Comparison of ENCODE assay signal across 9 cellular contexts in the genomic region with DNA sequence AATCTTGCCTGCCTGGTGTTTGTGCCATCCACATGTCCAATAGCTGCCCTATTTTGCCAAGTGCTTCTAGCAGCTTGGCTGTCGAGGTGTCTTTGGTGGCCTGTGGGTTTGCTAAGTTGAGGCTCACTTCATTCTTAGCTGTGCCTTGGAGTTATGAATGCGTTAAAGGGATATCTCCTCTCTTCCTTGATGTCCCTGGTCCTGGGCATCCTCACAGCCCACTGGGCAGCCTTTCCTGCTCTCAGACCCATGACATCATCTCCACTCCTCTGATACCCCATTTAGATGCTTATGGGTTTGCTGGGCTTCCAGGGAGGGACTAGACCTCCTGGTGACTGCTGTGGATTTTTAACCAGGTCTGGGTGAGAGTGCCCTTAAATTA. TPM values are rescaled to one million over a fixed set of nuclear protein-coding genes. Genes with fewer than 3 reads are reported as not detected.
DNase-seq lines count a peak whose midpoint lies in the region; ATAC-seq and TF ChIP-seq lines count a peak whose summit lies in the region.
"Had no signal": no experiment of that assay in that cellular context is flagged by ENCODE, and none has a peak within 500 bp of the region (broad histone marks: within the 10 kb centered on the region; RNA-seq: fewer than 3 reads in every experiment).

No MANE protein-coding gene starts in this region.

- peaks cover 17% of the 10 kb centered on the region for H3K27me3 Mint-ChIP-seq in progenitor cell of endocrine pancreas

- H3K9me2 ChIP-seq in PC-9 (ENCODE audit: insufficient read depth): no peaks in the 10 kb centered on the region

- no TSS peak for BruUV-seq in PC-9 (replicated peaks; lab: Mats Ljungman, UMichigan)

- peaks cover 59% of the 10 kb centered on the region for H3K79me2 ChIP-seq in PC-9 (ENCODE audit: low read depth)

- peak overlapping the region; percentile 93 for H3K4me3 Mint-ChIP-seq in progenitor cell of endocrine pancreas (ENCODE audit: low read depth)

- TF ChIP-seq CTCF in PC-9 (conservative IDR thresholded peaks at IDR 0.05) (no peak), progenitor cell of endocrine pancreas (IDR thresholded peaks at IDR 0.05; ENCODE audit: unreplicated experiment) (no peak)

- H3K9ac ChIP-seq in endocrine pancreas (ENCODE audit: control insufficient read depth, insufficient read depth, low read length): peak overlapping the region; percentile 32

- POLR2A ChIA-PET in PC-9 (lab: Charles Lee; ENCODE audit: unreplicated experiment): no interaction called here

- H3K9me3 Mint-ChIP-seq in progenitor cell of endocrine pancreas (ENCODE audit: low read depth): no peaks in the 10 kb centered on the region

- peak overlapping the region; percentile 93 for H3K27ac Mint-ChIP-seq in progenitor cell of endocrine pancreas

- ATAC-seq in GM18909 (IDR thresholded peaks at IDR 0.05; ENCODE audit: poor library complexity, unreplicated experiment) (no peak), GM18868 (IDR thresholded peaks at IDR 0.05; ENCODE audit: unreplicated experiment) (no peak)

- peak overlapping the region; percentile 85; the same call in 1 of the 2 replicates for H2AFZ ChIP-seq in PC-9

- no peaks in the 10 kb centered on the region for H3F3A ChIP-seq in PC-9 (ENCODE audit: insufficient read depth, low read depth)

- H3K4me1 ChIP-seq in PC-9 (replicated peaks; ENCODE audit: insufficient read depth) (peaks cover 34% of the 10 kb centered on the region), endocrine pancreas (ENCODE audit: control insufficient read depth, insufficient read depth, low read length) (no peaks in the 10 kb centered on the region)

- H3K9me3 ChIP-seq in PC-9 (ENCODE audit: insufficient read depth, low read depth) (no peaks in the 10 kb centered on the region), endocrine pancreas (ENCODE audit: control insufficient read depth, low read length) (no peaks in the 10 kb centered on the region)

- H3K4me1 Mint-ChIP-seq in progenitor cell of endocrine pancreas (ENCODE audit: low read depth): peaks cover 22% of the 10 kb centered on the region

- no peak overlapping the region for H3K27ac ChIP-seq in PC-9

- no peaks in the 10 kb centered on the region for H3K36me3 Mint-ChIP-seq in progenitor cell of endocrine pancreas (ENCODE audit: insufficient read depth)

- H3K27me3 ChIP-seq in PC-9 (ENCODE audit: insufficient read depth, low read depth) (no peaks in the 10 kb centered on the region), endocrine pancreas (ENCODE audit: control insufficient read depth, insufficient read depth, low read length) (no peaks in the 10 kb centered on the region)

- CTCF ChIA-PET in PC-9 (lab: Charles Lee): no interaction called here

- DNase-seq in COLO668 (lab: John Stamatoyannopoulos, UW; ENCODE audit: unreplicated experiment): peak; percentile 35
- DNase-seq in PC-9: no peak
- DNase-seq in progenitor cell of endocrine pancreas (ENCODE audit: low spot score, unreplicated experiment): no peak
- DNase-seq in effector CD4-positive, alpha-beta T cell: no peak
- DNase-seq in SKM-1 (lab: John Stamatoyannopoulos, UW; ENCODE audit: unreplicated experiment): no peak
- DNase-seq: amniotic stem cell had no signal

- intact Hi-C loops in PC-9 (cut with micrococcal nuclease; ENCODE audit: unreplicated experiment): no loop called here

- H3K4me2 ChIP-seq in PC-9: peak overlapping the region; percentile 82

- H3K36me3 ChIP-seq in PC-9 (ENCODE audit: low read depth) (no peaks in the 10 kb centered on the region), endocrine pancreas (ENCODE audit: control insufficient read depth, insufficient read depth, low read length) (no peaks in the 10 kb centered on the region)

- peak overlapping the region; percentile 69; the same call in 1 of the 2 replicates for H3K4me3 ChIP-seq in PC-9
- no peak overlapping the region for H3K4me3 ChIP-seq in endocrine pancreas (ENCODE audit: control insufficient read depth, insufficient read depth, low read length)

- peaks cover 7% of the 10 kb centered on the region; the same call in 1 of the 2 replicates for H4K20me1 ChIP-seq in PC-9 (ENCODE audit: insufficient read depth)

RNA-seq across cellular contexts. Expression of a gene that starts 1.3 kb away (rescaled TPM):
- total RNA-seq in PC-9 (2021) (15.9 and 19.5 TPM in 2 replicates), progenitor cell of endocrine pancreas (19.6 and 22.8 TPM in 2 replicates)
